15 cellular contexts compared by ENCODE assay signal in genomic region chr2:34105015-34105767, GRCh38.
DNase-seq lines count a peak whose midpoint lies in the region; ATAC-seq, FAIRE-seq and TF ChIP-seq lines count a peak whose summit lies in the region.
"Had no signal": no experiment of that assay in that cellular context is flagged by ENCODE, and none has a peak within 500 bp of the region (broad histone marks: within the 10 kb centered on the region; RNA-seq: fewer than 3 reads in every experiment).

No MANE protein-coding gene starts in this region.

- FAIRE-seq in H54 (lab: Jason Lieb, UNC), result peak; percentile 91
- FAIRE-seq: HepG2 had no signal

- ATAC-seq in GM18502 (IDR thresholded peaks at IDR 0.05; ENCODE audit: poor library complexity, unreplicated experiment) (no peak), GM18873 (IDR thresholded peaks at IDR 0.05; ENCODE audit: low FRiP score, unreplicated experiment) (no peak)
- ATAC-seq: HepG2 had no signal

- TF ChIP-seq POLR2A in H54 (IDR thresholded peaks at IDR 0.05; ENCODE audit: low read depth, low read length), result no peak

- DNase-seq in H54 (ENCODE audit: insufficient read length, low spot score), result peak; percentile 16
- DNase-seq in amniotic stem cell (lab: John Stamatoyannopoulos, UW), result peak; percentile 73
- DNase-seq in foreskin melanocyte, result peak; percentile 65
- peak; percentile 43 for DNase-seq in stromal cell of bone marrow (ENCODE audit: low read depth)
- DNase-seq in cerebellar nuclear complex (lab: John Stamatoyannopoulos, UW), result no peak
- DNase-seq: activated B cell treated with CpG ODN at 0.5 μM for 24 hours, activated T-cell treated with anti-CD3 and anti-CD28 coated beads for 4 hours, DMS79 treated with DMSO at 0.1 percent for 48 hours, GOT3, NCI-H146, NCI-H774, tibial artery had no signal

Comparison
In these comparisons a context has a peak if more than half of its experiments do, and no peak if none do; other contexts are left out.
1. DNase-seq: peak in H54 (single experiment), amniotic stem cell (single experiment), foreskin melanocyte (single experiment) and stromal cell of bone marrow (single experiment); none in cerebellar nuclear complex (0 of 2).